25 cellular contexts compared by ENCODE assay signal in genomic region chr12:92482599-92482998, GRCh38.
"Had no signal": no experiment of that assay in that cellular context is flagged by ENCODE, and none has a peak within 500 bp of the region (broad histone marks: within the 10 kb centered on the region; RNA-seq: fewer than 3 reads in every experiment).

No MANE protein-coding gene starts in this region.

- H3K9me3 ChIP-seq: gastroesophageal sphincter, mucosa of descending colon, sigmoid colon, suprapubic skin, tibial artery had no signal

- H3K36me3 ChIP-seq: gastroesophageal sphincter, sigmoid colon, suprapubic skin, tibial artery had no signal

- H3K27ac ChIP-seq: gastroesophageal sphincter, hepatocyte, sigmoid colon, suprapubic skin, tibial artery had no signal

- H3K4me3 ChIP-seq: gastroesophageal sphincter, hepatocyte, mucosa of descending colon, sigmoid colon, smooth muscle cell, suprapubic skin, tibial artery had no signal

- FAIRE-seq: endothelial cell of umbilical vein had no signal

- H3K4me3 Mint-ChIP-seq: activated CD4-positive, alpha-beta memory T cell treated with anti-CD3 and anti-CD28 coated beads, Interleukin-2, amount 10 ng/mL, durations not matched to agents 7 days and 5 days; activated CD4-positive, alpha-beta T cell treated with anti-CD3 and anti-CD28 coated beads, Interleukin-2, amount 10 ng/mL, durations not matched to agents 7 days and 5 days; activated T-cell treated with anti-CD3 and anti-CD28 coated beads, Interleukin-2, amount 50 U/mL, for 24 hours; nephron; T-helper 17 cell had no signal

- DNase-seq: activated CD4-positive, alpha-beta memory T cell treated with anti-CD3 and anti-CD28 coated beads, Interleukin-2, amount 10 ng/mL, durations not matched to agents 7 days and 5 days; activated CD4-positive, alpha-beta T cell treated with anti-CD3 and anti-CD28 coated beads for 1 hour; activated CD4-positive, alpha-beta T cell treated with anti-CD3 and anti-CD28 coated beads, Interleukin-2, amount 10 ng/mL, durations not matched to agents 7 days and 5 days; activated CD8-positive, alpha-beta memory T cell treated with anti-CD3 and anti-CD28 coated beads, Interleukin-2, amount 50 U/mL, for 48 hours; activated gamma-delta T cell treated with Interleukin-2 at 50 U/mL for 16 hours; activated naive CD4-positive, alpha-beta T cell treated with anti-CD3 and anti-CD28 coated beads, Interleukin-2, amount 50 U/mL, for 16 hours; activated T-cell treated with anti-CD3 and anti-CD28 coated beads, Interleukin-2, amount 50 U/mL, for 24 hours; caudate nucleus; islet precursor cell; mesendoderm; mucosa of descending colon; sigmoid colon; stimulated activated CD4-positive, alpha-beta T cell treated with anti-CD3 and anti-CD28 coated beads, Interleukin-1b, Interleukin-23, amount 100 ng/mL, for 48 hours; stimulated activated CD4-positive, alpha-beta T cell treated with anti-CD3 and anti-CD28 coated beads, Interleukin-4, amount 100 ng/mL, for 4 hours; stimulated activated CD8-positive, alpha-beta memory T cell treated with anti-CD3 and anti-CD28 coated beads, Interleukin-4, amount 100 ng/mL, for 48 hours; stimulated activated naive CD4-positive, alpha-beta T cell; T-helper 17 cell; T1000 had no signal

- H3K27me3 Mint-ChIP-seq: activated CD4-positive, alpha-beta memory T cell treated with anti-CD3 and anti-CD28 coated beads, Interleukin-2, amount 10 ng/mL, durations not matched to agents 7 days and 5 days; activated CD4-positive, alpha-beta T cell treated with anti-CD3 and anti-CD28 coated beads, Interleukin-2, amount 10 ng/mL, durations not matched to agents 7 days and 5 days; activated T-cell treated with anti-CD3 and anti-CD28 coated beads, Interleukin-2, amount 50 U/mL, for 24 hours; T-helper 17 cell had no signal

- ATAC-seq: gastroesophageal sphincter, mucosa of descending colon, T-helper 17 cell had no signal

- H3K27ac Mint-ChIP-seq: activated CD4-positive, alpha-beta memory T cell treated with anti-CD3 and anti-CD28 coated beads, Interleukin-2, amount 10 ng/mL, durations not matched to agents 7 days and 5 days; activated CD4-positive, alpha-beta T cell treated with anti-CD3 and anti-CD28 coated beads, Interleukin-2, amount 10 ng/mL, durations not matched to agents 7 days and 5 days; activated T-cell treated with anti-CD3 and anti-CD28 coated beads, Interleukin-2, amount 50 U/mL, for 24 hours; nephron; T-helper 17 cell had no signal

- H3K27me3 ChIP-seq: gastroesophageal sphincter, hepatocyte, sigmoid colon, suprapubic skin, tibial artery had no signal

- H3K9me3 Mint-ChIP-seq: nephron had no signal
